ENCODE assay signal across 14 cellular contexts in genomic region chr9:41095060-41095459, GRCh38. TPM values are rescaled to one million over a fixed set of nuclear protein-coding genes. Genes with fewer than 3 reads are reported as not detected.
DNase-seq lines count a peak whose midpoint lies in the region; ATAC-seq and TF ChIP-seq lines count a peak whose summit lies in the region.
"Not testable (repeated sequence)": the region's sequence is repeated elsewhere in the genome, so short reads cannot be mapped to it uniquely, and the experiment has no call there.
"Had no signal": no experiment of that assay in that cellular context is flagged by ENCODE, and none has a peak within 500 bp of the region (broad histone marks: within the 10 kb centered on the region; RNA-seq: fewer than 3 reads in every experiment).

No MANE protein-coding gene starts in this region.

- not testable (repeated sequence) for TF ChIP-seq POLR2A in testis (IDR thresholded peaks at IDR 0.05)

- not testable (repeated sequence) for H3K36me3 ChIP-seq in DND-41 (ENCODE audit: insufficient read depth, low read length); heart right ventricle; mucosa of descending colon (ENCODE audit: low read depth); testis (ENCODE audit: low read depth, missing control alignments)

- not testable (repeated sequence) for H3K27me3 ChIP-seq in DND-41 (ENCODE audit: insufficient read depth, low read length, poor library complexity); heart right ventricle; testis

- not testable (repeated sequence) for H3K79me2 ChIP-seq in DND-41 (ENCODE audit: insufficient read depth, low read length)

- not testable (repeated sequence) for H4K20me1 ChIP-seq in DND-41 (ENCODE audit: insufficient read depth, low read length)

- WGBS in heart right ventricle, 2 donors = 40 to 59% methylated on average over 1 of the region's 2 CpGs
- WGBS in testis, 2 donors = 40 to 55% methylated on average over 2 of the region's 2 CpGs

- not testable (repeated sequence) for H3K36me3 Mint-ChIP-seq in activated T-helper 17 cell treated with anti-CD3 and anti-CD28 coated beads, Interleukin-2, amount 50 U/mL, for 72 hours (ENCODE audit: low read depth)

- not testable (repeated sequence) for H3K9ac ChIP-seq in DND-41 (ENCODE audit: low read depth, low read length)

- not testable (repeated sequence) for H3K4me1 ChIP-seq in DND-41 (ENCODE audit: insufficient read depth, low read length); heart right ventricle; mucosa of descending colon (ENCODE audit: low read depth); testis

- peak; percentile 86 for ATAC-seq in DND-41 (ENCODE audit: insufficient read depth, low read depth)
- ATAC-seq in GM19351 (IDR thresholded peaks at IDR 0.05; ENCODE audit: unreplicated experiment) = peak; percentile 53
- ATAC-seq in HG02642 (IDR thresholded peaks at IDR 0.05; ENCODE audit: poor library complexity, unreplicated experiment) = peak; percentile 42
- ATAC-seq in HG03575 (IDR thresholded peaks at IDR 0.05; ENCODE audit: extremely low read depth, insufficient number of reproducible peaks, low FRiP score, unreplicated experiment) = peak; percentile 50
- peak; percentile 11 for ATAC-seq in activated T-helper 17 cell treated with anti-CD3 and anti-CD28 coated beads, Interleukin-2, amount 50 U/mL, for 72 hours (replicated peaks)
- peak in 5 of 8 donors; percentile 29 to 57 (median 45) for ATAC-seq in heart right ventricle
- ATAC-seq in mucosa of descending colon = peak; percentile 21

- not testable (repeated sequence) for H3K4me3 Mint-ChIP-seq in activated T-helper 17 cell treated with anti-CD3 and anti-CD28 coated beads, Interleukin-2, amount 50 U/mL, for 72 hours

- not testable (repeated sequence) for H3K4me1 Mint-ChIP-seq in activated T-helper 17 cell treated with anti-CD3 and anti-CD28 coated beads, Interleukin-2, amount 50 U/mL, for 72 hours

- not testable (repeated sequence) for H3K9me3 ChIP-seq in DND-41 (ENCODE audit: insufficient read depth, low read length, severe bottlenecking); heart right ventricle; mucosa of descending colon; testis

- H3K27me3 Mint-ChIP-seq in activated T-helper 17 cell treated with anti-CD3 and anti-CD28 coated beads, Interleukin-2, amount 50 U/mL, for 72 hours = not testable (repeated sequence)

- not testable (repeated sequence) for H3K4me3 ChIP-seq in DND-41 (ENCODE audit: low read depth in 1 of 2, low read length in 2 of 2); heart right ventricle; mucosa of descending colon; testis

- H3K27ac Mint-ChIP-seq in activated T-helper 17 cell treated with anti-CD3 and anti-CD28 coated beads, Interleukin-2, amount 50 U/mL, for 72 hours = not testable (repeated sequence)

- not testable (repeated sequence) for H3K9me3 Mint-ChIP-seq in activated T-helper 17 cell treated with anti-CD3 and anti-CD28 coated beads, Interleukin-2, amount 50 U/mL, for 72 hours

- DNase-seq in DND-41 (peak; percentile 39), testis (peak; percentile 79)
- not testable (repeated sequence) for DNase-seq in heart right ventricle, mucosa of descending colon

- H2AFZ ChIP-seq in DND-41 (ENCODE audit: low read depth, low read length) = not testable (repeated sequence)

- H3K4me2 ChIP-seq in DND-41 (ENCODE audit: insufficient read depth, low read length) = not testable (repeated sequence)

- intact Hi-C loops in heart right ventricle (cut with DNase I); mucosa of descending colon (cut with DNase I, micrococcal nuclease); testis (cut with DNase I; ENCODE audit: low total_unique reads): not testable (repeated sequence)

- H3K27ac ChIP-seq in DND-41 (ENCODE audit: low read length); heart right ventricle; testis: not testable (repeated sequence)

- not testable (repeated sequence) for TF ChIP-seq CTCF in DND-41 (IDR thresholded peaks at IDR 0.05; ENCODE audit: borderline replicate concordance, extremely low read depth, low read length, poor library complexity, severe bottlenecking); heart right ventricle (IDR thresholded peaks at IDR 0.05); mucosa of descending colon (IDR thresholded peaks at IDR 0.05); testis (IDR thresholded peaks at IDR 0.05)

RNA-seq across cellular contexts. Expression of gene FOXD4L6, which starts 33.4 kb away (rescaled TPM):
- total RNA-seq in activated T-helper 17 cell treated with anti-CD3 and anti-CD28 coated beads, Interleukin-2, amount 50 U/mL, for 72 hours = not detected
- not detected for total RNA-seq in heart right ventricle
- not detected for polyA plus RNA-seq in heart right ventricle
- total RNA-seq in mucosa of descending colon = not detected
- not detected for total RNA-seq in testis
- not detected for polyA plus RNA-seq in testis (ENCODE audit: insufficient read depth, low read depth, low replicate concordance)
- total RNA-seq: CD4-positive, alpha-beta T cell; HT1080; PC-3; RPMI7951 had no signal
- polyA plus RNA-seq: H1, SK-N-SH had no signal

Comparison
In these comparisons a context has a peak if more than half of its experiments do, and no peak if none do; other contexts are left out.
1. ATAC-seq: peak in every context shown above with its lines; median percentile 86 in DND-41; 53 in GM19351; 50 in HG03575; 45 in heart right ventricle; 42 in HG02642; 21 in mucosa of descending colon; 11 in activated T-helper 17 cell treated with anti-CD3 and anti-CD28 coated beads, Interleukin-2, amount 50 U/mL, for 72 hours.